In the genomic region with DNA sequence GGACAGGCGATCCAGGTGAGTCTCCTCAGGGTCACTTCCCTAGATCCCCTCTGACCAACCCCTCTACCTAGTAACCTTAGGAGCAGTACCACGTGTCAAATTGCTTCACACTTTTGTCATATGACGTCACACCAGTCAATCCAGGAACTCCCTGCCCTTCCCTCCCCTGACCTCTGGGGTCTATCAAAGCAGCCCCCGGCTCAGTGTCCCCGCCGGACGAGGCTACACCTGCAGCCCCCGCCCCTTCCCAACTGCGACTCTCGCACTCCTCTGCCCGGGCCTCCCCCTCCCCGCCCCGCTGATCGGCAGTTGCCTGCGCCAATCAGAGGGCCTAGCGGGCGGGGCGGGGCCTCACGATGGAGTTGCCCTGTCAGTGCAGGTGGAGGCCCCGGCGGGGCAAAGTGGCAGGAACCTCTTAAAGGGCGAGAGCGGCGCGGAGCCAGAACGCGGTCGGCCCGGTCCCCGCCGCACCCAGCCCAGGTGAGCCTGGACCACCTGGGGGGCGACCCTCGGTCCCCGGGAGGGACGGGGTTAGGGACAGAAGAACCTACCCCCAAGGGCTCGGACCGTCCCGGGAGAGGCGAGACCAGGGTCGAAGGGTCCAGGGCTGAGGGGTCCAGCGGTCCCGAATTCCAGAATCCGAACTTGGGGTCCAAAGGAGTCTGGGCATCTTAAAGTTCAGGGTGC, we compare ENCODE assay signal across 8 cellular contexts. TPM values are rescaled to one million over a fixed set of nuclear protein-coding genes. Genes with fewer than 3 reads are reported as not detected.
DNase-seq lines count a peak whose midpoint lies in the region; ATAC-seq, FAIRE-seq and TF ChIP-seq lines count a peak whose summit lies in the region.

No MANE protein-coding gene starts in this region.

- no peak for TF ChIP-seq POLR2A in GM12891 (IDR thresholded peaks at IDR 0.05; ENCODE audit: low read depth, low read length)

- peak; percentile 86 for FAIRE-seq in GM12891 (lab: Jason Lieb, UNC)

- DNase-seq in GM12891 (ENCODE audit: insufficient read length, low spot score) = peak; percentile 98
- DNase-seq in NCI-H2196 (lab: John Stamatoyannopoulos, UW; ENCODE audit: unreplicated experiment) = peak; percentile 84
- peak; percentile 82 to 87 (median 84) for DNase-seq in activated CD4-positive, CD25-positive, alpha-beta regulatory T cell (lab: John Stamatoyannopoulos, UW)
- DNase-seq in caudate nucleus (lab: John Stamatoyannopoulos, UW) = peak in 56 of 61 donors; percentile 22 to 91 (median 65)
- DNase-seq in iris pigment epithelial cell (ENCODE audit: low read depth) = peak; percentile 66
- peak; percentile 91 for DNase-seq in stimulated activated CD4-positive, alpha-beta T cell treated with anti-CD3 and anti-CD28 coated beads, Interleukin-12 subunit alpha, Interleukin-12 subunit beta, amount 100 ng/mL, for 4 hours

- ATAC-seq in HG02973 (IDR thresholded peaks at IDR 0.05; ENCODE audit: unreplicated experiment) (peak; percentile 56), HG03457 (IDR thresholded peaks at IDR 0.05; ENCODE audit: unreplicated experiment) (no peak)

- peak overlapping the region; percentile 73 for H3K27ac ChIP-seq in caudate nucleus (ENCODE audit: low read depth, low read length)

TF ChIP-seq in GM12891, 5 proteins besides CTCF, POLR2A, EP300 and RAD21:
- no peak for TF ChIP-seq SPI1 (IDR thresholded peaks at IDR 0.05; ENCODE audit: low read depth, low read length)
- TF ChIP-seq PAX5 (IDR thresholded peaks at IDR 0.05; ENCODE audit: insufficient read depth, low read length, severe bottlenecking) = no peak
- no peak for TF ChIP-seq TAF1 (IDR thresholded peaks at IDR 0.05; ENCODE audit: low read depth, low read length)
- no peak for TF ChIP-seq POU2F2 (IDR thresholded peaks at IDR 0.05; ENCODE audit: low read depth, low read length)
- no peak for TF ChIP-seq POLR2AphosphoS5 (IDR thresholded peaks at IDR 0.05; ENCODE audit: low read depth, low read length)
TF ChIP-seq in GM12891: peak in this region for 0.

RNA-seq across cellular contexts. Expression of gene EPB41, which starts 27.5 kb away (rescaled TPM):
- 4.6 TPM for polyA plus RNA-seq in GM12891 (2012; ENCODE audit: low read depth, missing spikeins)
